ENCODE assay signal across 9 cellular contexts in genomic region chr10:24518981-24519597, GRCh38.
A peak's percentile ranks its signal among the peaks of the same experiment; 100 is the strongest.
DNase-seq lines count a peak whose midpoint lies in the region; ATAC-seq and TF ChIP-seq lines count a peak whose summit lies in the region.
"Had no signal": no experiment of that assay in that cellular context is flagged by ENCODE, and none has a peak within 500 bp of the region (broad histone marks: within the 10 kb centered on the region; RNA-seq: fewer than 3 reads in every experiment).

No MANE protein-coding gene starts in this region.

- CTCF ChIA-PET in activated CD8-positive, alpha-beta memory T cell treated with anti-CD3 and anti-CD28 coated beads, Interleukin-2, amount 10 ng/mL, durations not matched to agents 7 days and 5 days (lab: Charles Lee), result interaction anchor here (1.1 to 1.4 kb wide), 3 partner anchors 9 to 561 kb away, joined by 3 to 4 read pairs (median 3); no protein-coding TSS in a partner anchor

- H3K4me3 Mint-ChIP-seq in activated CD8-positive, alpha-beta memory T cell treated with anti-CD3 and anti-CD28 coated beads, Interleukin-2, amount 10 ng/mL, durations not matched to agents 7 days and 5 days, result no peak overlapping the region
- H3K4me3 Mint-ChIP-seq in nephron progenitor cell, result no peak overlapping the region

- in situ Hi-C loops in ACHN (cut with HindIII; ENCODE audit: low pct_ligation_motif_present, low pct_unique_long_range_greater_than_20kb, low sequenced_read_pairs), result no loop called here

- no peaks in the 10 kb centered on the region for H3K36me3 ChIP-seq in fibroblast of lung (ENCODE audit: control insufficient read depth, insufficient read depth, low read length)

- peaks cover 6% of the 10 kb centered on the region for H3K27me3 Mint-ChIP-seq in activated CD8-positive, alpha-beta memory T cell treated with anti-CD3 and anti-CD28 coated beads, Interleukin-2, amount 10 ng/mL, durations not matched to agents 7 days and 5 days
- peaks cover 7% of the 10 kb centered on the region for H3K27me3 Mint-ChIP-seq in nephron progenitor cell (ENCODE audit: low read depth, poor library complexity)

- no peak overlapping the region for H3K9ac ChIP-seq in fibroblast of lung (ENCODE audit: insufficient read depth, low read length)

- TF ChIP-seq CTCF in GM10266 (IDR thresholded peaks at IDR 0.05; ENCODE audit: control insufficient read depth, insufficient read depth, low read depth, missing control alignments) (peak; percentile 64), fibroblast of lung (conservative IDR thresholded peaks at IDR 0.05 in 1 of 2, IDR thresholded peaks at IDR 0.05 in 1 of 2; ENCODE audit: low read depth in 1 of 2, low read length in 2 of 2) (peak; percentile 70 to 82), nephron progenitor cell (IDR thresholded peaks at IDR 0.05) (peak; percentile 77)

- no peak for ATAC-seq in activated CD8-positive, alpha-beta memory T cell treated with anti-CD3 and anti-CD28 coated beads, Interleukin-2, amount 10 ng/mL, durations not matched to agents 7 days and 5 days
- no peak for ATAC-seq in HG03469 (IDR thresholded peaks at IDR 0.05; ENCODE audit: unreplicated experiment)
- ATAC-seq in HG02840 (IDR thresholded peaks at IDR 0.05; ENCODE audit: low FRiP score, unreplicated experiment), result no peak

- H3K9me3 ChIP-seq in fibroblast of lung (ENCODE audit: control insufficient read depth, insufficient read depth, low read depth, low read length), result no peaks in the 10 kb centered on the region

- H3K4me3 ChIP-seq in fibroblast of lung (replicated peaks in 1 of 4; ENCODE audit: control extremely low read depth in 1 of 4, insufficient read depth in 1 of 4, low read depth in 3 of 4, low read length in 4 of 4), result no peak overlapping the region
- H3K4me3 ChIP-seq: skin epidermis had no signal

- H3K4me2 ChIP-seq in fibroblast of lung (ENCODE audit: extremely low read depth, insufficient read depth, low read length), result no peak overlapping the region

- H3K27ac Mint-ChIP-seq in activated CD8-positive, alpha-beta memory T cell treated with anti-CD3 and anti-CD28 coated beads, Interleukin-2, amount 10 ng/mL, durations not matched to agents 7 days and 5 days, result no peak overlapping the region
- no peak overlapping the region for H3K27ac Mint-ChIP-seq in nephron progenitor cell

- H3K79me2 ChIP-seq in fibroblast of lung (ENCODE audit: control insufficient read depth, insufficient read depth, low read length), result no peaks in the 10 kb centered on the region

- DNase-seq in ACHN (peak; percentile 57), GM10266 (ENCODE audit: extremely low spot score) (peak; percentile 51), NCI-H2171 (lab: John Stamatoyannopoulos, UW) (peak; percentile 12), fibroblast of lung (ENCODE audit: low read depth in 2 of 2) (peak; percentile 51 to 67), nephron progenitor cell (peak; percentile 80)
- peak; percentile 42 for DNase-seq in activated CD8-positive, alpha-beta memory T cell treated with anti-CD3 and anti-CD28 coated beads, Interleukin-2, amount 10 ng/mL, durations not matched to agents 7 days and 5 days

- no peak overlapping the region for H3K27ac ChIP-seq in fibroblast of lung (ENCODE audit: insufficient read depth, low read length)
- H3K27ac ChIP-seq: skin epidermis had no signal

- no peak overlapping the region for H2AFZ ChIP-seq in fibroblast of lung (ENCODE audit: low read length)

- no peaks in the 10 kb centered on the region for H3K9me3 Mint-ChIP-seq in activated CD8-positive, alpha-beta memory T cell treated with anti-CD3 and anti-CD28 coated beads, Interleukin-2, amount 10 ng/mL, durations not matched to agents 7 days and 5 days (ENCODE audit: low read depth)
- H3K9me3 Mint-ChIP-seq in nephron progenitor cell, result peaks cover 3% of the 10 kb centered on the region

- no peaks in the 10 kb centered on the region for H3K4me1 ChIP-seq in fibroblast of lung (ENCODE audit: control insufficient read depth, extremely low read depth, insufficient read depth, low read length)

- H4K20me1 ChIP-seq in fibroblast of lung (ENCODE audit: control insufficient read depth, extremely low read depth, insufficient read depth, low read length), result no peaks in the 10 kb centered on the region

- peaks cover 6% of the 10 kb centered on the region for H3K4me1 Mint-ChIP-seq in activated CD8-positive, alpha-beta memory T cell treated with anti-CD3 and anti-CD28 coated beads, Interleukin-2, amount 10 ng/mL, durations not matched to agents 7 days and 5 days
- peaks cover 21% of the 10 kb centered on the region for H3K4me1 Mint-ChIP-seq in nephron progenitor cell

- no peaks in the 10 kb centered on the region for H3K27me3 ChIP-seq in fibroblast of lung (ENCODE audit: control insufficient read depth, insufficient read depth, low read length)

- H3K36me3 Mint-ChIP-seq in activated CD8-positive, alpha-beta memory T cell treated with anti-CD3 and anti-CD28 coated beads, Interleukin-2, amount 10 ng/mL, durations not matched to agents 7 days and 5 days, result no peaks in the 10 kb centered on the region
- H3K36me3 Mint-ChIP-seq in nephron progenitor cell (ENCODE audit: low read depth), result peaks cover 29% of the 10 kb centered on the region

Comparison
In these comparisons a context has a peak if more than half of its experiments do, and no peak if none do; other contexts are left out.
1. DNase-seq: peak in every context shown above with its lines; median percentile 80 in nephron progenitor cell; 59 in fibroblast of lung; 57 in ACHN; 51 in GM10266; 42 in activated CD8-positive, alpha-beta memory T cell treated with anti-CD3 and anti-CD28 coated beads, Interleukin-2, amount 10 ng/mL, durations not matched to agents 7 days and 5 days; 12 in NCI-H2171.